ENCODE assay signal across 15 cellular contexts in the genomic region with DNA sequence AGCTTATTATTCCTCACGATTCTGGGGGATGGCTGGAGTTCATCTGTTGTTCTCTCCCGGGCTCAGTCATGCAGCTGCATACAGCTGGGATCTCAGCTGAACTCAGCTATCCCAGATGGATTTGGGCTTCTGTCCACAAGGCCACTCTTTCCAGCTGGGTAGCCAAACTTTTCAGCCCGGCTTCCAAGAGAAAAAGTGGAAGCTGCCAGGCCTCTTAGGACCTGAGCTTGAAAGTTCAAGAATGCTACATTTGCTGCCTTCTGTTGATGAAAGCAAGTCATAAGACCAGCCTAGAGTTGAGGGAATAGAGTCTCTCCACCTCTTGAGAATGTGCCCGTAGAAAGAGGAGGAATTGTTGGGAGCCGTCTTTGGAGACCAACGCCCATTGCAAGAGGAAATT.
DNase-seq lines count a peak whose midpoint lies in the region; ATAC-seq and TF ChIP-seq lines count a peak whose summit lies in the region.
"Had no signal": no experiment of that assay in that cellular context is flagged by ENCODE, and none has a peak within 500 bp of the region (broad histone marks: within the 10 kb centered on the region; RNA-seq: fewer than 3 reads in every experiment).

No MANE protein-coding gene starts in this region.

- H3K4me1 Mint-ChIP-seq in naive thymus-derived CD4-positive, alpha-beta T cell, result peaks cover 0 to 6% (median 0%) of the 10 kb centered on the region in 7 donors
- H3K4me1 Mint-ChIP-seq: T-helper 17 cell had no signal

- intact Hi-C loops in adrenal gland (cut with DNase I) (no loop called here), heart left ventricle (cut with DNase I) (loop anchor here in 5 of 10 donors (5.0 to 10.0 kb wide), 7 partner anchors 73 to 407 kb away; a partner anchor contains a TSS), ovary (cut with DNase I) (loop anchor here in 1 of 4 donors (10.0 kb wide), 1 partner anchor 143 kb away; no protein-coding TSS in a partner anchor), upper lobe of right lung (cut with DNase I) (no loop called here)
- intact Hi-C loops in naive thymus-derived CD4-positive, alpha-beta T cell (cut with micrococcal nuclease), result no loop called here

- H3K27me3 ChIP-seq in adrenal gland (no peaks in the 10 kb centered on the region), heart left ventricle (no peaks in the 10 kb centered on the region), ovary (no peaks in the 10 kb centered on the region), upper lobe of right lung (no peaks in the 10 kb centered on the region)
- H3K27me3 ChIP-seq in naive thymus-derived CD4-positive, alpha-beta T cell (ENCODE audit: control insufficient read depth in 2 of 2, insufficient read depth in 2 of 2, low read length in 2 of 2), result no peaks in the 10 kb centered on the region

- no peak for TF ChIP-seq EP300 in ovary (IDR thresholded peaks at IDR 0.05)

- no peaks in the 10 kb centered on the region for H3K9me3 ChIP-seq in adrenal gland (replicated peaks in 1 of 3)
- no peaks in the 10 kb centered on the region for H3K9me3 ChIP-seq in heart left ventricle
- no peaks in the 10 kb centered on the region for H3K9me3 ChIP-seq in ovary
- no peaks in the 10 kb centered on the region for H3K9me3 ChIP-seq in upper lobe of right lung
- no peaks in the 10 kb centered on the region for H3K9me3 ChIP-seq in naive thymus-derived CD4-positive, alpha-beta T cell (ENCODE audit: control insufficient read depth in 2 of 3, low read length in 3 of 3)

- H3K4me3 ChIP-seq in adrenal gland, result no peak overlapping the region
- no peak overlapping the region for H3K4me3 ChIP-seq in heart left ventricle
- no peak overlapping the region for H3K4me3 ChIP-seq in ovary
- H3K4me3 ChIP-seq in upper lobe of right lung, result no peak overlapping the region
- no peak overlapping the region for H3K4me3 ChIP-seq in naive thymus-derived CD4-positive, alpha-beta T cell (ENCODE audit: low read length)

- no peak overlapping the region for H3K27ac Mint-ChIP-seq in naive thymus-derived CD4-positive, alpha-beta T cell
- H3K27ac Mint-ChIP-seq: T-helper 17 cell had no signal

- no peaks in the 10 kb centered on the region for H3K36me3 Mint-ChIP-seq in naive thymus-derived CD4-positive, alpha-beta T cell

- H3K4me3 Mint-ChIP-seq in naive thymus-derived CD4-positive, alpha-beta T cell, result no peak overlapping the region
- H3K4me3 Mint-ChIP-seq: T-helper 17 cell had no signal

- H3K36me3 ChIP-seq in adrenal gland (replicated peaks in 1 of 2) (no peaks in the 10 kb centered on the region), heart left ventricle (peaks cover 0 to 24% (median 12%) of the 10 kb centered on the region in 9 donors), ovary (no peaks in the 10 kb centered on the region), upper lobe of right lung (peaks cover 12% of the 10 kb centered on the region)
- H3K36me3 ChIP-seq in naive thymus-derived CD4-positive, alpha-beta T cell (ENCODE audit: control insufficient read depth in 2 of 3, insufficient read depth in 3 of 3, low read length in 3 of 3), result no peaks in the 10 kb centered on the region

- H3K4me1 ChIP-seq in adrenal gland (replicated peaks in 1 of 2), result peaks cover 50 to 59% of the 10 kb centered on the region in 2 donors
- peaks cover 9 to 75% (median 61%) of the 10 kb centered on the region in 12 donors for H3K4me1 ChIP-seq in heart left ventricle
- H3K4me1 ChIP-seq in ovary (ENCODE audit: insufficient read depth), result peaks cover 38% of the 10 kb centered on the region
- H3K4me1 ChIP-seq in upper lobe of right lung, result peaks cover 29% of the 10 kb centered on the region
- no peaks in the 10 kb centered on the region for H3K4me1 ChIP-seq in naive thymus-derived CD4-positive, alpha-beta T cell (ENCODE audit: control insufficient read depth in 2 of 2, insufficient read depth in 2 of 2, low read length in 2 of 2)

- TF ChIP-seq POLR2A in adrenal gland (IDR thresholded peaks at IDR 0.05) (no peak), heart left ventricle (IDR thresholded peaks at IDR 0.05) (no peak), ovary (IDR thresholded peaks at IDR 0.05) (no peak)

- CTCF ChIA-PET in naive thymus-derived CD4-positive, alpha-beta T cell (lab: Charles Lee), result no interaction called here

- H3K27ac ChIP-seq in adrenal gland (peak overlapping the region in 4 of 5 donors; percentile 33 to 77 (median 66)), heart left ventricle (peak overlapping the region; percentile 17 to 79 (median 70)), ovary (peak overlapping the region in 1 of 2 donors; percentile 84), upper lobe of right lung (no peak overlapping the region)
- no peak overlapping the region for H3K27ac ChIP-seq in naive thymus-derived CD4-positive, alpha-beta T cell (ENCODE audit: low read depth, low read length)

- in situ Hi-C loops in G401 (cut with HindIII; ENCODE audit: low sequenced_read_pairs), result no loop called here

- 61 to 65% (median 64%) methylated on average over 6 of the region's 6 CpGs for WGBS in adrenal gland, 4 donors
- 34 to 65% (median 52%) methylated on average over 6 of the region's 6 CpGs for WGBS in heart left ventricle, 4 donors
- 8 to 16% (median 11%) methylated on average over 6 of the region's 6 CpGs for WGBS in ovary, 3 donors

- peak in 6 of 7 donors; percentile 35 to 81 (median 53) for DNase-seq in adrenal gland
- DNase-seq in heart left ventricle, result peak; percentile 62 to 87 (median 79)
- peak; percentile 76 to 88 (median 81) for DNase-seq in ovary
- DNase-seq in upper lobe of right lung, result no peak
- DNase-seq in G401 (ENCODE audit: low spot score), result no peak
- no peak for DNase-seq in NCI-H2029 (lab: John Stamatoyannopoulos, UW)
- no peak for DNase-seq in naive thymus-derived CD4-positive, alpha-beta T cell
- DNase-seq: activated CD4-positive, alpha-beta T cell treated with anti-CD3 and anti-CD28 coated beads for 4 hours; DMS79; effector CD8-positive, alpha-beta T cell; NCI-H1417 treated with DMSO at 0.1 percent for 48 hours; NCI-H524; occipital lobe; T-helper 17 cell had no signal

- H3K9me3 Mint-ChIP-seq in naive thymus-derived CD4-positive, alpha-beta T cell, result no peaks in the 10 kb centered on the region

- TF ChIP-seq CTCF in adrenal gland (IDR thresholded peaks at IDR 0.05) (no peak), heart left ventricle (IDR thresholded peaks at IDR 0.05) (peak in 1 of 12 donors; percentile 4), ovary (IDR thresholded peaks at IDR 0.05) (no peak), upper lobe of right lung (IDR thresholded peaks at IDR 0.05) (no peak)

- ATAC-seq in heart left ventricle, result peak; percentile 34 to 82 (median 76)
- peak; percentile 8 for ATAC-seq in upper lobe of right lung
- ATAC-seq in esophagus mucosa, result no peak
- ATAC-seq in naive thymus-derived CD4-positive, alpha-beta T cell, result no peak
- ATAC-seq: T-helper 17 cell had no signal

- POLR2A ChIA-PET in naive thymus-derived CD4-positive, alpha-beta T cell (lab: Charles Lee), result no interaction called here

- H3K27me3 Mint-ChIP-seq in naive thymus-derived CD4-positive, alpha-beta T cell, result peaks cover 0 to 12% (median 2%) of the 10 kb centered on the region in 5 donors

Comparison
In these comparisons a context has a peak if more than half of its experiments do, and no peak if none do; other contexts are left out.
1. DNase-seq: peak in adrenal gland (6 of 7), heart left ventricle (5 of 5) and ovary (5 of 5); none in upper lobe of right lung (single experiment), G401 (single experiment), NCI-H2029 (single experiment) and naive thymus-derived CD4-positive, alpha-beta T cell (0 of 9).
2. H3K27ac ChIP-seq: peak in adrenal gland (4 of 5) and heart left ventricle (12 of 12); none in upper lobe of right lung (single experiment) and naive thymus-derived CD4-positive, alpha-beta T cell (single experiment).
3. ATAC-seq: peak in heart left ventricle (4 of 4) and upper lobe of right lung (single experiment); none in esophagus mucosa (single experiment) and naive thymus-derived CD4-positive, alpha-beta T cell (single experiment).